ENCODE assay signal across 2 cellular contexts in the genomic region with DNA sequence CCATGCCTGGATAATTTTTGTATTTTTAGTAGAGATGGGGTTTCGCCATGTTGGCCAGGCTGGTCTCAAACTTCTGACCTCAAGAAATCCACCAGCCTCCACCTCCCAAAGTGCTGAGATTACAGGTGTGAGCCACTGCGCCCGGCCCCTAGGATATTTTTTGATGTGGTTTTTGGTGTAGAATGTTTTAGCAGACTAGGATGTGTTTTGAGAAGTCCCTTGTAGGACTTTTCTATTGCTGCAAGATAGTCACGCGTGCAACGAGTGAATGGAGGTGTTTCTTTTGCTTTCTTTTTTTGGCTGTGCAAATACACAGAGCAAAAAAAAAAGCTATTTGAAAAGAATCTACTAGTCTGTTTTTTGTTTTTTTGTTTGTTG.
TF ChIP-seq lines count a peak whose summit lies in the region.

No MANE protein-coding gene starts in this region.

TF ChIP-seq in HEK293, 187 proteins besides CTCF, POLR2A, EP300 and RAD21:
- 0 out of 2 replicates have a peak, but pooled peaks have one; percentile 1 for TF ChIP-seq ZNF501 (tag by site-specific recombination; IDR thresholded peaks at IDR 0.05)
- no peak for TF ChIP-seq ZFP69B (tag by site-specific recombination; IDR thresholded peaks at IDR 0.05)

TF ChIP-seq in HepG2, 621 proteins besides CTCF, POLR2A, EP300 and RAD21:
- TF ChIP-seq ZNF280D (CRISPR knock-in tag; IDR thresholded peaks at IDR 0.05) (no peak), ZNF451 (CRISPR knock-in tag; IDR thresholded peaks at IDR 0.05) (no peak)
